In the genomic region with DNA sequence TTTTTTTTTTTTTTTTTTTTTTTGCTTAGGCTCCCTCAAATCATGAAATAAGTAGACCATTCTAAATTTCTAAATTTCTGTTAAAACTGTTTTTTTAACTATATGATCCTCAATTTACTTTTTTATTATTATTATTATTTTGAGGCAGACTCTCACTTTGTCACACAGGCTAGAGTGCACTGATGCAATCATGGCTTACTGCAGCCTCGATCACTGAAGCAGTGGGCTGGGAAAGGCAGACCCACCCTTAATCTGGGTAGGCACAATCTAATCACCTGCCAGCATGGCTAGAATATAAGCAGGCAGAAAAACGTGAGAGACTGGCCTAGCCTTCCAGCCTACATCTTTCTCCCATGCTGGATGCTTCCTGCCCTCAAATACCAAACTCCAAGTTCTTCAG, we compare ENCODE assay signal across 16 cellular contexts. TPM values are rescaled to one million over a fixed set of nuclear protein-coding genes. Genes with fewer than 3 reads are reported as not detected.
DNase-seq lines count a peak whose midpoint lies in the region; ATAC-seq, FAIRE-seq and TF ChIP-seq lines count a peak whose summit lies in the region.
"Had no signal": no experiment of that assay in that cellular context is flagged by ENCODE, and none has a peak within 500 bp of the region (broad histone marks: within the 10 kb centered on the region; RNA-seq: fewer than 3 reads in every experiment).

No MANE protein-coding gene starts in this region.

- intact Hi-C loops in CD14-positive monocyte (cut with micrococcal nuclease): loop anchor here in 1 of 2 donors (10.0 kb wide), 1 partner anchor 378 kb away; a partner anchor contains a TSS

- no peaks in the 10 kb centered on the region for H3K9me3 ChIP-seq in A549
- no peaks in the 10 kb centered on the region for H3K9me3 ChIP-seq in RWPE2 (ENCODE audit: severe bottlenecking)
- H3K9me3 ChIP-seq: vagina had no signal

- no peaks in the 10 kb centered on the region for H3K27me3 Mint-ChIP-seq in CD14-positive monocyte (ENCODE audit: low read depth in 3 of 3)

- H3K27ac Mint-ChIP-seq in CD14-positive monocyte: peak overlapping the region in 5 of 7 donors; percentile 16 to 40 (median 33)

- no peak for TF ChIP-seq RAD21 in A549 (conservative IDR thresholded peaks at IDR 0.05 in 1 of 2, IDR thresholded peaks at IDR 0.05 in 1 of 2)

- TF ChIP-seq POLR2A in A549 (IDR thresholded peaks at IDR 0.05; ENCODE audit: low read length): no peak

- WGBS in A549 (ENCODE audit: missing lambda C conversion rate): 56% methylated on average over 2 of the region's 2 CpGs

- ATAC-seq in A549 (no peak), RWPE2 (ENCODE audit: low read depth) (no peak), HG02938 (IDR thresholded peaks at IDR 0.05; ENCODE audit: unreplicated experiment) (no peak), HG03139 (IDR thresholded peaks at IDR 0.05; ENCODE audit: unreplicated experiment) (no peak)

- no peak for FAIRE-seq in A549 (lab: Jason Lieb, UNC)
- FAIRE-seq: G401.6, GM19239 had no signal

- H3K36me3 ChIP-seq in RWPE2 (ENCODE audit: low read depth): peaks cover 26% of the 10 kb centered on the region
- H3K36me3 ChIP-seq: vagina had no signal

- POLR2A ChIA-PET in A549 (lab: Yijun Ruan, JAX): no interaction called here

- H3K4me1 Mint-ChIP-seq in CD14-positive monocyte: peaks cover 53% of the 10 kb centered on the region

- H3K27ac ChIP-seq in A549 (0 out of 6 replicates have a peak overlapping the region, but pooled peaks of 1 of the 2 experiments have one; percentile 1), RWPE2 (ENCODE audit: poor library complexity, severe bottlenecking) (peak overlapping the region; percentile 88)
- H3K27ac ChIP-seq: C4-2B, vagina had no signal

- H3K4me1 ChIP-seq in A549 (peaks cover 38% of the 10 kb centered on the region; the same call in 2 of the 3 replicates), RWPE2 (ENCODE audit: insufficient read depth, poor library complexity, severe bottlenecking) (peaks cover 49% of the 10 kb centered on the region)

- no peaks in the 10 kb centered on the region for H3K9me3 Mint-ChIP-seq in CD14-positive monocyte

- H3K4me2 ChIP-seq in A549: peak overlapping the region; percentile 24; the same call in 1 of the 3 replicates

- H3K4me3 ChIP-seq in A549 (no peak overlapping the region), RWPE2 (ENCODE audit: severe bottlenecking) (peak overlapping the region; percentile 85), epithelial cell of proximal tubule (ENCODE audit: low read depth, low read length) (peak overlapping the region; percentile 16)

- no peaks in the 10 kb centered on the region for H3K27me3 ChIP-seq in RWPE2 (ENCODE audit: insufficient read depth, poor library complexity, severe bottlenecking)
- H3K27me3 ChIP-seq: vagina had no signal

- no peak overlapping the region for H3K4me3 Mint-ChIP-seq in CD14-positive monocyte

- CTCF ChIA-PET in A549 (lab: Yijun Ruan, JAX): no interaction called here

- H3K36me3 Mint-ChIP-seq in CD14-positive monocyte: peaks cover 3% of the 10 kb centered on the region in 2 donors

- TF ChIP-seq CTCF in A549 (IDR thresholded peaks at IDR 0.05) (no peak), CD14-positive monocyte (IDR thresholded peaks at IDR 0.05) (no peak), RWPE2 (IDR thresholded peaks at IDR 0.05; ENCODE audit: poor library complexity, severe bottlenecking) (no peak), epithelial cell of proximal tubule (conservative IDR thresholded peaks at IDR 0.05; ENCODE audit: low read depth, low read length) (no peak)

- TF ChIP-seq EP300 in A549 (IDR thresholded peaks at IDR 0.05): no peak

- DNase-seq in A549 (ENCODE audit: low read depth in 1 of 2, low spot score in 1 of 2): no peak
- DNase-seq in CD14-positive monocyte (ENCODE audit: low spot score): no peak
- no peak for DNase-seq in RWPE2 (ENCODE audit: low spot score)
- no peak for DNase-seq in epithelial cell of proximal tubule (ENCODE audit: low read depth)
- no peak for DNase-seq in kidney tubule cell (ENCODE audit: low spot score)
- DNase-seq in cerebellar cortex (ENCODE audit: low spot score): no peak
- DNase-seq: kidney glomerular epithelial cell; NCI-H2107; NK-92 treated with Interleukin-12 subunit alpha and Interleukin-12 subunit beta, amount 100 ng/mL, for 24 hours; stimulated activated CD4-positive, alpha-beta T cell treated with anti-CD3 and anti-CD28 coated beads, Interleukin-2, amount 100 ng/mL, for 48 hours had no signal

TF ChIP-seq in A549, 52 proteins besides CTCF, POLR2A, EP300 and RAD21:
- TF ChIP-seq ESRRA (IDR thresholded peaks at IDR 0.05; ENCODE audit: borderline replicate concordance, low read length) (no peak), JUNB (IDR thresholded peaks at IDR 0.05) (no peak), KDM5A (IDR thresholded peaks at IDR 0.05) (no peak), MAFK (IDR thresholded peaks at IDR 0.05; ENCODE audit: partially characterized antibody) (no peak), RFX5 (IDR thresholded peaks at IDR 0.05) (no peak), ZFP36 (IDR thresholded peaks at IDR 0.05; ENCODE audit: borderline replicate concordance, partially characterized antibody) (no peak), RARB (CRISPR knock-in tag; IDR thresholded peaks at IDR 0.05) (no peak), ZC3H11A (IDR thresholded peaks at IDR 0.05) (no peak), CBX2 (IDR thresholded peaks at IDR 0.05; ENCODE audit: borderline replicate concordance, low read depth) (no peak), HDAC2 (IDR thresholded peaks at IDR 0.05) (no peak), BHLHE40 (IDR thresholded peaks at IDR 0.05; ENCODE audit: low read depth, low read length) (no peak), RCOR1 (IDR thresholded peaks at IDR 0.05; ENCODE audit: low read depth, low read length) (no peak), ZSCAN20 (CRISPR knock-in tag; IDR thresholded peaks at IDR 0.05) (no peak), JUN (IDR thresholded peaks at IDR 0.05) (no peak), HOXA7 (CRISPR knock-in tag; IDR thresholded peaks at IDR 0.05) (no peak), KDM1A (IDR thresholded peaks at IDR 0.05; ENCODE audit: low read depth) (no peak), CBX8 (IDR thresholded peaks at IDR 0.05) (no peak), HOXB5 (CRISPR knock-in tag; IDR thresholded peaks at IDR 0.05) (no peak)
- TF ChIP-seq, protein P1, sequence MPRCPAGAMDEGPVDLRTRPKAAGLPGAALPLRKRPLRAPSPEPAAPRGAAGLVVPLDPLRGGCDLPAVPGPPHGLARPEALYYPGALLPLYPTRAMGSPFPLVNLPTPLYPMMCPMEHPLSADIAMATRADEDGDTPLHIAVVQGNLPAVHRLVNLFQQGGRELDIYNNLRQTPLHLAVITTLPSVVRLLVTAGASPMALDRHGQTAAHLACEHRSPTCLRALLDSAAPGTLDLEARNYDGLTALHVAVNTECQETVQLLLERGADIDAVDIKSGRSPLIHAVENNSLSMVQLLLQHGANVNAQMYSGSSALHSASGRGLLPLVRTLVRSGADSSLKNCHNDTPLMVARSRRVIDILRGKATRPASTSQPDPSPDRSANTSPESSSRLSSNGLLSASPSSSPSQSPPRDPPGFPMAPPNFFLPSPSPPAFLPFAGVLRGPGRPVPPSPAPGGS (IDR thresholded peaks at IDR 0.05): no peak
- TF ChIP-seq, protein P2, sequence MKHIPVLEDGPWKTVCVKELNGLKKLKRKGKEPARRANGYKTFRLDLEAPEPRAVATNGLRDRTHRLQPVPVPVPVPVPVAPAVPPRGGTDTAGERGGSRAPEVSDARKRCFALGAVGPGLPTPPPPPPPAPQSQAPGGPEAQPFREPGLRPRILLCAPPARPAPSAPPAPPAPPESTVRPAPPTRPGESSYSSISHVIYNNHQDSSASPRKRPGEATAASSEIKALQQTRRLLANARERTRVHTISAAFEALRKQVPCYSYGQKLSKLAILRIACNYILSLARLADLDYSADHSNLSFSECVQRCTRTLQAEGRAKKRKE (CRISPR knock-in tag; IDR thresholded peaks at IDR 0.05; ENCODE audit: low read depth): no peak

RNA-seq across cellular contexts. Expression of a gene that starts 2.4 kb away (rescaled TPM):
- 67.5 and 69.1 TPM in 2 replicates for polyA plus RNA-seq in A549 (2011; rRNA removed)
- polyA plus RNA-seq in A549 (2012; cell fraction: cytosol; rRNA removed): 19.2 and 25.1 TPM in 2 replicates
- 17.8 and 18.9 TPM in 2 replicates for polyA plus RNA-seq in A549 (2012; cell fraction: nucleus; rRNA removed)
- 38.1 to 39.4 TPM (median 39.2 TPM) in 3 replicates for polyA plus RNA-seq in A549 (2017; fragmentation: RNase III; extraction: RNeasy Plus Mini Kit Qiagen cat#74134 plus additional on column Dnase treatment)
- polyA minus RNA-seq in A549 (2011; rRNA and poly(A)+ RNA removed): 14.4 and 15.5 TPM in 2 replicates
- polyA plus RNA-seq in CD14-positive monocyte: 10 to 100 TPM; 29.2 to 39.5 TPM
- 79.4 and 105 TPM in 2 replicates for total RNA-seq in epithelial cell of proximal tubule

RNA-seq across cellular contexts. Expression of a gene that starts 14.0 kb away (rescaled TPM):
- polyA plus RNA-seq in A549 (2011; rRNA removed): 115 and 180 TPM in 2 replicates
- 34.8 and 44.7 TPM in 2 replicates for polyA plus RNA-seq in A549 (2012; cell fraction: cytosol; rRNA removed)
- 23.6 and 45.1 TPM in 2 replicates for polyA plus RNA-seq in A549 (2012; cell fraction: nucleus; rRNA removed)
- polyA plus RNA-seq in A549 (2017; fragmentation: RNase III; extraction: RNeasy Plus Mini Kit Qiagen cat#74134 plus additional on column Dnase treatment): 147 to 167 TPM (median 150 TPM) in 3 replicates
- polyA minus RNA-seq in A549 (2011; rRNA and poly(A)+ RNA removed): 38.9 and 48.1 TPM in 2 replicates
- polyA plus RNA-seq in CD14-positive monocyte: 10 to 100 TPM; 46.9 to 64.3 TPM
- total RNA-seq in epithelial cell of proximal tubule: 102 and 129 TPM in 2 replicates

RNA-seq across cellular contexts. Expression of a gene that starts 37.0 kb away (rescaled TPM):
- polyA plus RNA-seq in A549 (2011; rRNA removed) (9.1 and 12.0 TPM in 2 replicates), A549 (2017; fragmentation: RNase III; extraction: RNeasy Plus Mini Kit Qiagen cat#74134 plus additional on column Dnase treatment) (6.6 to 7.6 TPM (median 7.6 TPM) in 3 replicates), CD14-positive monocyte (10 to 100 TPM; 12.0 to 16.7 TPM)
- polyA plus RNA-seq in A549 (2012; cell fraction: cytosol; rRNA removed): 2.5 and 3.1 TPM in 2 replicates
- 1.0 and 1.5 TPM in 2 replicates for polyA plus RNA-seq in A549 (2012; cell fraction: nucleus; rRNA removed)
- polyA minus RNA-seq in A549 (2011; rRNA and poly(A)+ RNA removed): 5.0 and 5.1 TPM in 2 replicates
- 12.2 and 13.2 TPM in 2 replicates for total RNA-seq in epithelial cell of proximal tubule
